8 cellular contexts compared by ENCODE assay signal in genomic region chr2:68121873-68122679, GRCh38. TPM values are rescaled to one million over a fixed set of nuclear protein-coding genes. Genes with fewer than 3 reads are reported as not detected.
DNase-seq lines count a peak whose midpoint lies in the region; ATAC-seq and TF ChIP-seq lines count a peak whose summit lies in the region.

No MANE protein-coding gene starts in this region.

- H3K9ac ChIP-seq in KMS-11 (no peak overlapping the region), parathyroid adenoma (no peak overlapping the region)

- H3K79me2 ChIP-seq in KMS-11 (ENCODE audit: insufficient read depth, low read depth): no peaks in the 10 kb centered on the region
- H3K79me2 ChIP-seq in parathyroid adenoma: no peaks in the 10 kb centered on the region

- TF ChIP-seq EP300 in tibial nerve (IDR thresholded peaks at IDR 0.05): no peak

- peak; percentile 89 for DNase-seq in DMS53 (lab: John Stamatoyannopoulos, UW)
- peak; percentile 65 for DNase-seq in SHP77 (lab: John Stamatoyannopoulos, UW)
- DNase-seq in activated naive CD4-positive, alpha-beta T cell treated with Interleukin-2 at 50 U/mL for 16 hours: peak; percentile 78
- DNase-seq in germinal center (ENCODE audit: low spot score): peak; percentile 65
- peak; percentile 94 to 98 for DNase-seq in tibial nerve (ENCODE audit: low spot score in 2 of 2)

- no peak overlapping the region for H3K27ac ChIP-seq in KMS-11
- no peak overlapping the region for H3K27ac ChIP-seq in parathyroid adenoma
- no peak overlapping the region for H3K27ac ChIP-seq in tibial nerve

- H3K27me3 ChIP-seq in KMS-11 (ENCODE audit: insufficient read depth, low read depth) (no peaks in the 10 kb centered on the region), parathyroid adenoma (ENCODE audit: control insufficient read depth, insufficient read depth, low read length) (no peaks in the 10 kb centered on the region), tibial nerve (no peaks in the 10 kb centered on the region)

- no peaks in the 10 kb centered on the region for H3K9me3 ChIP-seq in parathyroid adenoma (ENCODE audit: control insufficient read depth, low read length)
- H3K9me3 ChIP-seq in tibial nerve: no peaks in the 10 kb centered on the region

- TF ChIP-seq CTCF in KMS-11 (conservative IDR thresholded peaks at IDR 0.05; ENCODE audit: low read depth, low read length) (peak; percentile 99), parathyroid adenoma (IDR thresholded peaks at IDR 0.05) (peak; percentile 97), tibial nerve (IDR thresholded peaks at IDR 0.05) (peak; percentile 87 to 99 (median 88))

- no peaks in the 10 kb centered on the region for H4K20me1 ChIP-seq in KMS-11 (ENCODE audit: insufficient read depth)

- no peak for TF ChIP-seq POLR2A in tibial nerve (IDR thresholded peaks at IDR 0.05)

- H3K36me3 ChIP-seq in KMS-11 (ENCODE audit: insufficient read depth) (no peaks in the 10 kb centered on the region), parathyroid adenoma (ENCODE audit: control insufficient read depth, insufficient read depth, low read length) (no peaks in the 10 kb centered on the region), tibial nerve (no peaks in the 10 kb centered on the region)

- H3K4me3 ChIP-seq in KMS-11 (IDR thresholded peaks at IDR 0.05; ENCODE audit: insufficient read depth, low read depth, low read length): no peak overlapping the region
- no peak overlapping the region for H3K4me3 ChIP-seq in parathyroid adenoma (ENCODE audit: low read depth, low read length)
- no peak overlapping the region for H3K4me3 ChIP-seq in tibial nerve

- H3K4me2 ChIP-seq in KMS-11: peak overlapping the region; percentile 38; the same call in 1 of the 2 replicates
- H3K4me2 ChIP-seq in parathyroid adenoma (ENCODE audit: low read length): peak overlapping the region; percentile 54

- H3K4me1 ChIP-seq in KMS-11 (ENCODE audit: low read depth, poor library complexity, severe bottlenecking) (peaks cover 23% of the 10 kb centered on the region), parathyroid adenoma (no peaks in the 10 kb centered on the region), tibial nerve (peaks cover 0 to 10% (median 4%) of the 10 kb centered on the region in 4 donors)

- no peak for ATAC-seq in HG03571 (IDR thresholded peaks at IDR 0.05; ENCODE audit: unreplicated experiment)

- WGBS in tibial nerve, 2 donors: 45 to 47% methylated on average over 16 of the region's 16 CpGs

- H2AFZ ChIP-seq in KMS-11 (ENCODE audit: low read depth) (peak overlapping the region; percentile 18; the same call in 1 of the 2 replicates), parathyroid adenoma (peak overlapping the region; percentile 58)

RNA-seq across cellular contexts. Expression of gene PNO1, which starts 35.6 kb away (rescaled TPM):
- total RNA-seq in tibial nerve: 10 to 100 TPM; 12.7 to 28.5 (median 15.4) TPM

RNA-seq across cellular contexts. Expression of gene C1D, which starts 59.3 kb away (rescaled TPM):
- total RNA-seq in tibial nerve: 10 to 100 TPM; 13.5 to 25.3 (median 22.6) TPM
